Comparison of ENCODE assay signal across 18 cellular contexts in the genomic region with DNA sequence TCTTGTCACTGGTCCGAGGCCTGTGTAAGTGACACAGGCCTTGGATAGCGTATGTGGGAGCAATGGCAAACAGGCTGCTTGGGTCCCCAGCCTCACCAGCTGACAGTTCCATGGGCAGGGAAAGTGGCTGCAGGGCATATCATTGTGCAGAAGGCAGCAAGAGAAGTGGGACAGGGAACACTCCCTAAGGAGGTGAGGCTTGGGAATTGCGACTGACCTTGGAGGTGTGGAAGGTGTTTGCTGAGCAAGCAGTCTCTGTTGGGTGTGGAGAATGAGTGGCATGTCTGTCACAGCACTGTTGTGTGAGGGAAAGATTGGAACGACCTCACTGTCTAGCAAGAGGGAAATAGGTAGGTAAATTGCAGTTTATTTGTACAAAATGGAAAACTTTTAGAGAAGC.
"Had no signal": no experiment of that assay in that cellular context is flagged by ENCODE, and none has a peak within 500 bp of the region (broad histone marks: within the 10 kb centered on the region; RNA-seq: fewer than 3 reads in every experiment).

No MANE protein-coding gene starts in this region.

- H3K27ac Mint-ChIP-seq: activated B cell treated with CpG ODN at 0.5 μM for 24 hours; dendritic cell treated with granulocyte-macrophage colony-stimulating factor and Interleukin-4, amounts not matched to agents 40 ng/mL and 50 ng/mL, for 4 days; T-helper 1 cell treated with Interleukin-12 subunit alpha and Interleukin-12 subunit beta and Interleukin-4 antibody, amounts not matched to agents 30 μg/mL and 1 μg/mL, for 36 hours had no signal

- H3K4me3 ChIP-seq: gastrocnemius medialis, heart right ventricle, upper lobe of right lung had no signal

- H3K9me3 ChIP-seq: gastrocnemius medialis, heart right ventricle, upper lobe of right lung had no signal

- ATAC-seq: gastrocnemius medialis; heart right ventricle; left lobe of liver; naive thymus-derived CD8-positive, alpha-beta T cell; upper lobe of right lung had no signal

- H3K27me3 Mint-ChIP-seq: activated B cell treated with CpG ODN at 0.5 μM for 24 hours; activated T-cell treated with anti-CD3 and anti-CD28 coated beads, Interleukin-2, amount 50 U/mL, for 24 hours; dendritic cell treated with granulocyte-macrophage colony-stimulating factor and Interleukin-4, amounts not matched to agents 40 ng/mL and 50 ng/mL, for 4 days; naive thymus-derived CD8-positive, alpha-beta T cell had no signal

- H3K27me3 ChIP-seq: gastrocnemius medialis, heart right ventricle, upper lobe of right lung had no signal

- H3K4me1 Mint-ChIP-seq: activated B cell treated with CpG ODN at 0.5 μM for 24 hours had no signal

- H3K27ac ChIP-seq: gastrocnemius medialis, heart right ventricle, upper lobe of right lung had no signal

- DNase-seq: activated B cell treated with CpG ODN at 0.5 μM for 24 hours; activated effector memory CD4-positive, alpha-beta T cell treated with anti-CD3 and anti-CD28 coated beads, Interleukin-2, amount 50 U/mL, for 16 hours; activated T-cell treated with anti-CD3 and anti-CD28 coated beads, Interleukin-2, amount 50 U/mL, for 24 hours; aorta; gastrocnemius medialis; heart right ventricle; islet precursor cell; mammary epithelial cell; naive thymus-derived CD8-positive, alpha-beta T cell; nucleus accumbens; posterior cingulate gyrus; stimulated activated CD4-positive, alpha-beta T cell treated with anti-CD3 and anti-CD28 coated beads, Interleukin-15, amount 100 ng/mL, for 24 hours; stimulated activated CD4-positive, alpha-beta T cell treated with anti-CD3 and anti-CD28 coated beads, Interleukin-4, amount 100 ng/mL, for 1 hour; stimulated activated naive CD4-positive, alpha-beta T cell; upper lobe of right lung had no signal

- H3K9me3 Mint-ChIP-seq: activated B cell treated with CpG ODN at 0.5 μM for 24 hours; activated T-cell treated with anti-CD3 and anti-CD28 coated beads, Interleukin-2, amount 50 U/mL, for 24 hours; dendritic cell treated with granulocyte-macrophage colony-stimulating factor and Interleukin-4, amounts not matched to agents 40 ng/mL and 50 ng/mL, for 4 days; naive thymus-derived CD8-positive, alpha-beta T cell; T-helper 1 cell treated with Interleukin-12 subunit alpha and Interleukin-12 subunit beta and Interleukin-4 antibody, amounts not matched to agents 30 μg/mL and 1 μg/mL, for 36 hours had no signal

- H3K4me3 Mint-ChIP-seq: activated B cell treated with CpG ODN at 0.5 μM for 24 hours; activated T-cell treated with anti-CD3 and anti-CD28 coated beads, Interleukin-2, amount 50 U/mL, for 24 hours; dendritic cell treated with granulocyte-macrophage colony-stimulating factor and Interleukin-4, amounts not matched to agents 40 ng/mL and 50 ng/mL, for 4 days; naive thymus-derived CD8-positive, alpha-beta T cell; T-helper 1 cell treated with Interleukin-12 subunit alpha and Interleukin-12 subunit beta and Interleukin-4 antibody, amounts not matched to agents 30 μg/mL and 1 μg/mL, for 36 hours had no signal
